25 cellular contexts compared by ENCODE assay signal in genomic region chr4:59583845-59584568, GRCh38.
"Had no signal": no experiment of that assay in that cellular context is flagged by ENCODE, and none has a peak within 500 bp of the region (broad histone marks: within the 10 kb centered on the region; RNA-seq: fewer than 3 reads in every experiment).

No MANE protein-coding gene starts in this region.

- H3K9me3 ChIP-seq: lower lobe of right lung, pancreas, prostate gland, stomach, testis, thyroid gland, transverse colon, upper lobe of right lung had no signal

- H3K36me3 Mint-ChIP-seq: mesothelial cell of epicardium; stimulated activated naive B cell treated with anti-CD40 and anti-IgM and Interleukin-4, amounts not matched to agents 10 μg/mL and 1 μg/mL and 100 μg/mL, for 72 hours had no signal

- H3K4me3 ChIP-seq: lower lobe of right lung, pancreas, prostate gland, skin epidermis, stomach, testis, thyroid gland, transverse colon, upper lobe of right lung had no signal

- H3K36me3 ChIP-seq: lower lobe of right lung, pancreas, prostate gland, stomach, thyroid gland, transverse colon, upper lobe of right lung had no signal

- H3K4me3 Mint-ChIP-seq: mesothelial cell of epicardium; naive thymus-derived CD4-positive, alpha-beta T cell; natural killer cell treated with Interleukin-12 subunit alpha and Interleukin-12 subunit beta and Interleukin-15 and Interleukin-18, amount 100 ng/mL, for 72 hours; stimulated activated naive B cell treated with anti-CD40 and anti-IgM and Interleukin-4, amounts not matched to agents 10 μg/mL and 1 μg/mL and 100 μg/mL, for 72 hours had no signal

- H3K27ac Mint-ChIP-seq: mesothelial cell of epicardium; naive thymus-derived CD4-positive, alpha-beta T cell; natural killer cell treated with Interleukin-12 subunit alpha and Interleukin-12 subunit beta and Interleukin-15 and Interleukin-18, amount 100 ng/mL, for 72 hours; stimulated activated naive B cell treated with anti-CD40 and anti-IgM and Interleukin-4, amounts not matched to agents 10 μg/mL and 1 μg/mL and 100 μg/mL, for 72 hours had no signal

- H3K27me3 ChIP-seq: pancreas, stomach, testis, thyroid gland, transverse colon, upper lobe of right lung had no signal

- H3K4me1 Mint-ChIP-seq: mesothelial cell of epicardium; naive thymus-derived CD4-positive, alpha-beta T cell; stimulated activated naive B cell treated with anti-CD40 and anti-IgM and Interleukin-4, amounts not matched to agents 10 μg/mL and 1 μg/mL and 100 μg/mL, for 72 hours had no signal

- FAIRE-seq: pancreas, urothelium cell line had no signal

- DNase-seq: hippocampal formation; left ventricle myocardium superior; lower lobe of right lung; mammary epithelial cell; mesendoderm; naive thymus-derived CD4-positive, alpha-beta T cell; nucleus accumbens; pancreas; retina; stimulated activated CD4-positive, alpha-beta T cell treated with anti-CD3 and anti-CD28 coated beads, Interleukin-12 subunit alpha, Interleukin-12 subunit beta, amount 100 ng/mL, for 4 hours; stimulated activated CD4-positive, alpha-beta T cell treated with anti-CD3 and anti-CD28 coated beads, Interleukin-15, amount 100 ng/mL, for 24 hours; stimulated activated CD4-positive, alpha-beta T cell treated with anti-CD3 and anti-CD28 coated beads, Interleukin-2, amount 100 ng/mL, for 24 hours; stimulated activated CD4-positive, alpha-beta T cell treated with anti-CD3 and anti-CD28 coated beads, Interleukin-4, amount 100 ng/mL, for 1 hour; stimulated activated naive B cell treated with anti-CD40 and anti-IgM and Interleukin-4, amounts not matched to agents 10 μg/mL and 1 μg/mL and 100 μg/mL, for 72 hours; stimulated activated naive CD8-positive, alpha-beta T cell treated with anti-CD3 and anti-CD28 coated beads, Interleukin-15, Interleukin-2, amounts not matched to agents 100 U/mL and 50 U/mL, for 24 hours; stomach; testis; thyroid gland; transverse colon; upper lobe of right lung had no signal

- H3K4me1 ChIP-seq: lower lobe of right lung, pancreas, prostate gland, stomach, testis, thyroid gland, transverse colon, upper lobe of right lung had no signal

- H3K27me3 Mint-ChIP-seq: naive thymus-derived CD4-positive, alpha-beta T cell; natural killer cell treated with Interleukin-12 subunit alpha and Interleukin-12 subunit beta and Interleukin-15 and Interleukin-18, amount 100 ng/mL, for 72 hours; stimulated activated naive B cell treated with anti-CD40 and anti-IgM and Interleukin-4, amounts not matched to agents 10 μg/mL and 1 μg/mL and 100 μg/mL, for 72 hours had no signal

- H3K27ac ChIP-seq: lower lobe of right lung, pancreas, prostate gland, skin epidermis, stomach, testis, thyroid gland, transverse colon, upper lobe of right lung had no signal
